8 cellular contexts compared by ENCODE assay signal in genomic region chr18:52903858-52904257, GRCh38.
DNase-seq lines count a peak whose midpoint lies in the region; ATAC-seq, FAIRE-seq and TF ChIP-seq lines count a peak whose summit lies in the region.

No MANE protein-coding gene starts in this region.

- H4K20me1 ChIP-seq in PC-3 (ENCODE audit: low read length) = no peaks in the 10 kb centered on the region

- TF ChIP-seq CTCF in D721Med (IDR thresholded peaks at IDR 0.05; ENCODE audit: insufficient read depth, missing control alignments) (peak; percentile 42), HEK293 (tag by site-specific recombination; IDR thresholded peaks at IDR 0.05) (no peak), PC-3 (conservative IDR thresholded peaks at IDR 0.05; ENCODE audit: low read depth, low read length) (peak; percentile 57), thyroid gland (IDR thresholded peaks at IDR 0.05) (peak in 4 of 6 experiments; percentile 22 to 45 (median 23))

- POLR2A ChIA-PET in HEK293 (lab: Yijun Ruan, JAX) (no interaction called here), PC-3 (lab: Charles Lee; ENCODE audit: unreplicated experiment) (no interaction called here)

- H3K4me2 ChIP-seq in PC-3 (ENCODE audit: low read length) = no peak overlapping the region

- no peak for FAIRE-seq in D721Med (lab: Jason Lieb, UNC)

- H3K9me2 ChIP-seq in PC-3 (replicated peaks; ENCODE audit: low read length) = no peaks in the 10 kb centered on the region

- H3K27me3 ChIP-seq in PC-3 (ENCODE audit: low read length) = no peaks in the 10 kb centered on the region
- no peaks in the 10 kb centered on the region for H3K27me3 ChIP-seq in thyroid gland

- H3K36me3 Mint-ChIP-seq in stimulated activated effector memory CD8-positive, alpha-beta T cell treated with anti-CD3 and anti-CD28 coated beads, Interleukin-12 subunit alpha, Interleukin-12 subunit beta, amount 100 ng/mL, for 72 hours = no peaks in the 10 kb centered on the region

- intact Hi-C loops in PC-3 (cut with micrococcal nuclease) (no loop called here), thyroid gland (cut with DNase I) (no loop called here)

- no TSS peak for BruUV-seq in PC-3 (replicated peaks; lab: Mats Ljungman, UMichigan)

- H3K27ac ChIP-seq in HEK293 (ENCODE audit: extremely low read depth, low read depth, low read length) = no peak overlapping the region
- no peak overlapping the region for H3K27ac ChIP-seq in PC-3 (ENCODE audit: low read length)
- no peak overlapping the region for H3K27ac ChIP-seq in thyroid gland

- no peaks in the 10 kb centered on the region for H3K9me3 Mint-ChIP-seq in stimulated activated effector memory CD8-positive, alpha-beta T cell treated with anti-CD3 and anti-CD28 coated beads, Interleukin-12 subunit alpha, Interleukin-12 subunit beta, amount 100 ng/mL, for 72 hours

- no peaks in the 10 kb centered on the region for H3F3A ChIP-seq in PC-3 (ENCODE audit: low read length, unreplicated experiment)

- H3K4me3 Mint-ChIP-seq in stimulated activated effector memory CD8-positive, alpha-beta T cell treated with anti-CD3 and anti-CD28 coated beads, Interleukin-12 subunit alpha, Interleukin-12 subunit beta, amount 100 ng/mL, for 72 hours = no peak overlapping the region

- no peaks in the 10 kb centered on the region for H3K9me3 ChIP-seq in HEK293 (ENCODE audit: control insufficient read depth, insufficient read depth, low read depth, low read length)
- no peaks in the 10 kb centered on the region for H3K9me3 ChIP-seq in PC-3 (ENCODE audit: low read length)
- H3K9me3 ChIP-seq in thyroid gland = no peaks in the 10 kb centered on the region

- no peaks in the 10 kb centered on the region for H3K4me1 Mint-ChIP-seq in stimulated activated effector memory CD8-positive, alpha-beta T cell treated with anti-CD3 and anti-CD28 coated beads, Interleukin-12 subunit alpha, Interleukin-12 subunit beta, amount 100 ng/mL, for 72 hours

- H3K4me3 ChIP-seq in HEK293 (ENCODE audit: low read depth, low read length) (no peak overlapping the region), PC-3 (ENCODE audit: low read length) (no peak overlapping the region), thyroid gland (replicated peaks in 1 of 3) (no peak overlapping the region)

- no peak overlapping the region for H2AFZ ChIP-seq in PC-3 (ENCODE audit: low read length)

- H3K9ac ChIP-seq in PC-3 (ENCODE audit: low read length) = no peak overlapping the region

- no peak for ATAC-seq in PC-3
- ATAC-seq in stimulated activated effector memory CD8-positive, alpha-beta T cell treated with anti-CD3 and anti-CD28 coated beads, Interleukin-12 subunit alpha, Interleukin-12 subunit beta, amount 100 ng/mL, for 72 hours = no peak
- ATAC-seq in HG02759 (IDR thresholded peaks at IDR 0.05; ENCODE audit: unreplicated experiment) = no peak

- CTCF ChIA-PET in HEK293 (lab: Yijun Ruan, JAX) (interaction anchor here (0.6 to 1.1 kb wide), 9 partner anchors 11 to 1282 kb away, joined by 3 to 9 read pairs (median 3); no protein-coding TSS in a partner anchor), PC-3 (lab: Charles Lee) (no interaction called here)

- no peak for TF ChIP-seq POLR2A in thyroid gland (IDR thresholded peaks at IDR 0.05)

- no peak overlapping the region for H3K27ac Mint-ChIP-seq in stimulated activated effector memory CD8-positive, alpha-beta T cell treated with anti-CD3 and anti-CD28 coated beads, Interleukin-12 subunit alpha, Interleukin-12 subunit beta, amount 100 ng/mL, for 72 hours

- H3K36me3 ChIP-seq in HEK293 (ENCODE audit: control insufficient read depth in 2 of 2, insufficient read depth in 1 of 2, low read length in 2 of 2) (no peaks in the 10 kb centered on the region), PC-3 (ENCODE audit: low read depth, low read length) (no peaks in the 10 kb centered on the region), thyroid gland (no peaks in the 10 kb centered on the region)

- no peaks in the 10 kb centered on the region for H3K79me2 ChIP-seq in PC-3 (ENCODE audit: low read length)

- peak; percentile 21 for DNase-seq in D721Med (ENCODE audit: insufficient read length, low spot score)
- peak; percentile 25 for DNase-seq in PC-3
- peak; percentile 37 for DNase-seq in globus pallidus (ENCODE audit: low spot score)
- DNase-seq in thyroid gland = peak; percentile 35 to 43
- no peak for DNase-seq in GM19240 (ENCODE audit: insufficient read length, low spot score)
- no peak for DNase-seq in stimulated activated effector memory CD8-positive, alpha-beta T cell treated with anti-CD3 and anti-CD28 coated beads, Interleukin-12 subunit alpha, Interleukin-12 subunit beta, amount 100 ng/mL, for 72 hours (ENCODE audit: low spot score in 2 of 2)

- H3K4me1 ChIP-seq in HEK293 (ENCODE audit: control insufficient read depth, insufficient read depth, low read length) (no peaks in the 10 kb centered on the region), PC-3 (ENCODE audit: insufficient read depth, low read length) (no peaks in the 10 kb centered on the region), thyroid gland (no peaks in the 10 kb centered on the region)

- 23 to 25% methylated on average over 3 of the region's 3 CpGs for WGBS in thyroid gland, 2 donors

TF ChIP-seq in HEK293, 187 proteins besides CTCF, POLR2A, EP300 and RAD21:
- no peak for TF ChIP-seq ZNF513 (tag by site-specific recombination; IDR thresholded peaks at IDR 0.05)
- no peak for TF ChIP-seq ZNF37A (tag by site-specific recombination; IDR thresholded peaks at IDR 0.05)
- peak; percentile 20 for TF ChIP-seq ZNF654 (tag by site-specific recombination; IDR thresholded peaks at IDR 0.05; ENCODE audit: low read depth)
- TF ChIP-seq ZNF518A (tag by site-specific recombination; conservative IDR thresholded peaks at IDR 0.05; ENCODE audit: low read depth) = no peak
- TF ChIP-seq SP2 (tag by site-specific recombination; IDR thresholded peaks at IDR 0.05) = no peak
- no peak for TF ChIP-seq ZNF214 (tag by site-specific recombination; IDR thresholded peaks at IDR 0.05; ENCODE audit: borderline replicate concordance)

Comparison
In these comparisons a context has a peak if more than half of its experiments do, and no peak if none do; other contexts are left out.
1. DNase-seq: peak in D721Med (single experiment), PC-3 (single experiment), globus pallidus (single experiment) and thyroid gland (2 of 2); none in GM19240 (single experiment) and stimulated activated effector memory CD8-positive, alpha-beta T cell treated with anti-CD3 and anti-CD28 coated beads, Interleukin-12 subunit alpha, Interleukin-12 subunit beta, amount 100 ng/mL, for 72 hours (0 of 2).